In genomic region chr11:65918211-65919150, GRCh38 we compare ENCODE assay signal across 8 cellular contexts. TPM values are rescaled to one million over a fixed set of nuclear protein-coding genes. Genes with fewer than 3 reads are reported as not detected.
DNase-seq lines count a peak whose midpoint lies in the region; ATAC-seq and TF ChIP-seq lines count a peak whose summit lies in the region.

C11orf68 (minus strand) TSS chr11:65919062; CDS start chr11:65919031, 31 bp downstream.

- H3K27me3 Mint-ChIP-seq in endothelial cell (ENCODE audit: unreplicated experiment) = peaks cover 7% of the 10 kb centered on the region

- peak within 1 kb of the TSS; percentile 92 for H3K4me3 Mint-ChIP-seq in endothelial cell (ENCODE audit: unreplicated experiment)

- peak within 1 kb of the TSS; percentile 93 for H3K27ac ChIP-seq in RWPE1
- peak within 1 kb of the TSS; percentile 93 for H3K27ac ChIP-seq in muscle layer of colon (ENCODE audit: low read depth, low read length)

- peaks cover 21% of the 10 kb centered on the region for H3K36me3 ChIP-seq in muscle layer of colon (ENCODE audit: insufficient read depth, low read length)

- CTCF ChIA-PET in RWPE1 (lab: Yijun Ruan, JAX) = interaction anchor here (1.0 kb wide), 1 partner anchor 30 kb away, joined by 5 read pairs; the partner anchor contains the start of gene FIBP

- no peaks in the 10 kb centered on the region for H3K9me3 ChIP-seq in muscle layer of colon (ENCODE audit: low read length)

- POLR2A ChIA-PET in RWPE1 (lab: Yijun Ruan, JAX; ENCODE audit: low non-redundant PET) = interaction anchor here (0.6 kb wide), 1 partner anchor 93 kb away, joined by 5 read pairs; no protein-coding TSS in a partner anchor

- no peaks in the 10 kb centered on the region for H3K27me3 ChIP-seq in muscle layer of colon (ENCODE audit: control insufficient read depth in 1 of 2, insufficient read depth in 2 of 2, low read length in 2 of 2)

- peak within 1 kb of the TSS; percentile 88 for H3K9ac ChIP-seq in muscle layer of colon (ENCODE audit: low read length)

- no peak for DNase-seq in AG10803 (ENCODE audit: low read depth)
- no peak for DNase-seq in RWPE1 (ENCODE audit: low spot score)
- no peak for DNase-seq in endothelial cell (ENCODE audit: low spot score)
- DNase-seq in SK-N-DZ (ENCODE audit: low spot score) = no peak
- DNase-seq in medulla oblongata (ENCODE audit: extremely low spot score) = no peak

- H3K4me3 ChIP-seq in AG10803 (ENCODE audit: low read length) (peak within 1 kb of the TSS; percentile 93), muscle layer of colon (ENCODE audit: low read depth in 1 of 2, low read length in 2 of 2) (peak within 1 kb of the TSS; percentile 89 to 100)

- H3K9me3 Mint-ChIP-seq in endothelial cell (ENCODE audit: unreplicated experiment) = no peaks in the 10 kb centered on the region

- ATAC-seq in GM18861 (IDR thresholded peaks at IDR 0.05; ENCODE audit: unreplicated experiment) (peak; percentile 36), HG03039 (IDR thresholded peaks at IDR 0.05; ENCODE audit: unreplicated experiment) (peak; percentile 48)

- peaks cover 45% of the 10 kb centered on the region for H3K4me1 ChIP-seq in muscle layer of colon (ENCODE audit: insufficient read depth, low read length)

- peaks cover 13% of the 10 kb centered on the region for H3K36me3 Mint-ChIP-seq in endothelial cell (ENCODE audit: low read depth, unreplicated experiment)

- TF ChIP-seq CTCF in AG10803 (conservative IDR thresholded peaks at IDR 0.05; ENCODE audit: low read length) (no peak), RWPE1 (conservative IDR thresholded peaks at IDR 0.05; ENCODE audit: low read depth) (no peak), endothelial cell (IDR thresholded peaks at IDR 0.05; ENCODE audit: unreplicated experiment) (no peak)

- H3K27ac Mint-ChIP-seq in endothelial cell (ENCODE audit: unreplicated experiment) = peak within 1 kb of the TSS; percentile 72

- peaks cover 9% of the 10 kb centered on the region for H3K4me1 Mint-ChIP-seq in endothelial cell (ENCODE audit: unreplicated experiment)

RNA-seq across cellular contexts. Expression of gene C11orf68, which starts in this region (rescaled TPM):
- 31.1 TPM for total RNA-seq in endothelial cell (ENCODE audit: unreplicated experiment)
- polyA plus RNA-seq in SK-N-DZ (2014; cell fraction: cytosol; rRNA removed) = 13.3 and 20.3 TPM in 2 replicates
- 9.9 and 10.5 TPM in 2 replicates for polyA plus RNA-seq in SK-N-DZ (2014; cell fraction: nucleus; rRNA removed)
